Comparison of ENCODE assay signal across 22 cellular contexts in the genomic region with DNA sequence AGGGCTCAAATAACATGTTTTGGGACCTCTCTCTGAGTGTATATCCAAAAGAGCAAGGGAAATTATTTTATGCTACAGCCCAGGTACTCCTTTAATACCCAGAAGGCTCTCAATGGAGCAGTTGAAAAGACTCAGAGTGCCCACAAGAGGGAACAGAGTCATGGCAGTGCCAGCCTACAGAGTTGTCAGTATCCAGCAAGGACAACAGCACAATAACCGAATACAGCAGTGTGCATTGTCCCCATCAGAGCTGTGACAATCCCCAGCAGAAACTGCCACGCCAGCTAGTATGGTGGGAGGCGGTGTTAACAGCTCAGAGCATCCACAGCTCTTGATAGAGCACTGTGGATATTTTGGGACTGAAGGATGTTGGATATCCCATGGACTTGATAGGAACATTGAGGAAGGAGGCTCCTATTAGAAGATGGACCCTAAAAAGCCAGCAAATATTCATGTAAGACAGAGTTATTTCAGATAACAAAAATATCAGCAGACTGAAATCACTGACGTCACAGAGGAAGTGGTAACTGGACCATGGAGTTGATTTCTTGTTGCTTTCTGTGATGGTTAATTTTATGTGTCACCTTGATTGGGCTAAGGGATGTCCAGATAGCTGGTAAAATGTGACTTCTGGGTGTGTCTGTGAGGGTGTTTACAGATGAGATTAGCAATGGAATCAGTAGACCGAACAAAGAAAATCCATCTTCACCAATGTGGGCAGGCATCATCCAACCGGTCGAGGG. TPM values are rescaled to one million over a fixed set of nuclear protein-coding genes. Genes with fewer than 3 reads are reported as not detected.
DNase-seq lines count a peak whose midpoint lies in the region; ATAC-seq and TF ChIP-seq lines count a peak whose summit lies in the region.
"Had no signal": no experiment of that assay in that cellular context is flagged by ENCODE, and none has a peak within 500 bp of the region (broad histone marks: within the 10 kb centered on the region; RNA-seq: fewer than 3 reads in every experiment).

No MANE protein-coding gene starts in this region.

- H3K4me3 Mint-ChIP-seq in memory B cell = no peak overlapping the region
- no peak overlapping the region for H3K4me3 Mint-ChIP-seq in activated CD4-positive, alpha-beta memory T cell treated with anti-CD3 and anti-CD28 coated beads for 36 hours
- H3K4me3 Mint-ChIP-seq: CD4-positive, CD25-positive, alpha-beta regulatory T cell had no signal

- POLR2A ChIA-PET in Panc1 (lab: Charles Lee) = no interaction called here
- POLR2A ChIA-PET in activated CD4-positive, alpha-beta memory T cell treated with anti-CD3 and anti-CD28 coated beads for 36 hours (lab: Charles Lee) = no interaction called here

- H2BK5ac ChIP-seq in mesenchymal stem cell (ENCODE audit: low read depth, low read length, poor library complexity, severe bottlenecking) = no peak overlapping the region

- H3K4me1 Mint-ChIP-seq in memory B cell = peaks cover 7% of the 10 kb centered on the region
- no peaks in the 10 kb centered on the region for H3K4me1 Mint-ChIP-seq in activated CD4-positive, alpha-beta memory T cell treated with anti-CD3 and anti-CD28 coated beads for 36 hours (ENCODE audit: low read depth)

- CTCF ChIA-PET in Panc1 (lab: Charles Lee) = interaction anchor here (0.6 kb wide), 1 partner anchor 246 kb away, joined by 3 read pairs; no protein-coding TSS in a partner anchor
- CTCF ChIA-PET in activated CD4-positive, alpha-beta memory T cell treated with anti-CD3 and anti-CD28 coated beads for 36 hours (lab: Charles Lee) = interaction anchor here (1.2 kb wide), 1 partner anchor 335 kb away, joined by 4 read pairs; the partner anchor contains the start of gene APOA5

- BruUV-seq in Panc1 (replicated peaks; lab: Mats Ljungman, UMichigan) = no TSS peak

- no peak for TF ChIP-seq POLR2A in stomach (IDR thresholded peaks at IDR 0.05)

- intact Hi-C loops in Panc1 (cut with micrococcal nuclease; ENCODE audit: unreplicated experiment) = no loop called here
- intact Hi-C loops in dorsolateral prefrontal cortex (cut with DNase I) = no loop called here
- intact Hi-C loops in activated CD4-positive, alpha-beta memory T cell treated with anti-CD3 and anti-CD28 coated beads for 36 hours (cut with micrococcal nuclease) = no loop called here
- intact Hi-C loops in stomach (cut with DNase I; ENCODE audit: low total_unique reads) = no loop called here

- WGBS in mesenchymal stem cell = 87% methylated on average over 7 of the region's 7 CpGs
- 71 to 85% (median 82%) methylated on average over 7 of the region's 7 CpGs for WGBS in stomach, 5 donors

- peaks cover 1% of the 10 kb centered on the region for H3K27me3 Mint-ChIP-seq in memory B cell
- H3K27me3 Mint-ChIP-seq in activated CD4-positive, alpha-beta memory T cell treated with anti-CD3 and anti-CD28 coated beads for 36 hours = peaks cover 3% of the 10 kb centered on the region

- no peak overlapping the region for H2AK5ac ChIP-seq in mesenchymal stem cell (ENCODE audit: low read length, severe bottlenecking)

- no peak overlapping the region for H2AFZ ChIP-seq in mesenchymal stem cell (ENCODE audit: low read depth, low read length)
- H2AFZ ChIP-seq: GM23248, PC-9 had no signal

- H3K36me3 ChIP-seq in Panc1 (ENCODE audit: control insufficient read depth, insufficient read depth, low read length) (no peaks in the 10 kb centered on the region), mesenchymal stem cell (ENCODE audit: control insufficient read depth in 1 of 2, insufficient read depth in 2 of 2, low read depth in 1 of 2, low read length in 2 of 2) (no peaks in the 10 kb centered on the region), stomach (no peaks in the 10 kb centered on the region)
- H3K36me3 ChIP-seq: SJSA1 had no signal

- H2BK12ac ChIP-seq in mesenchymal stem cell (ENCODE audit: low read length in 2 of 2) = no peak overlapping the region

- no peaks in the 10 kb centered on the region for H3K79me1 ChIP-seq in mesenchymal stem cell (replicated peaks; ENCODE audit: low read length, poor library complexity, severe bottlenecking)

- ATAC-seq in Panc1 = peak; percentile 35; the same call in 1 of the 2 replicates
- peak; percentile 41 for ATAC-seq in memory B cell (ENCODE audit: low read depth)

- H3K27me3 ChIP-seq in Panc1 (ENCODE audit: control insufficient read depth, insufficient read depth, low read length) (peaks cover 2% of the 10 kb centered on the region; the same call in 1 of the 2 replicates), dorsolateral prefrontal cortex (no peaks in the 10 kb centered on the region), mesenchymal stem cell (ENCODE audit: control insufficient read depth in 1 of 2, insufficient read depth in 1 of 2, low read length in 2 of 2) (peaks cover 21% of the 10 kb centered on the region in 2 experiments), stomach (no peaks in the 10 kb centered on the region)
- H3K27me3 ChIP-seq: SJSA1 had no signal

- no peak overlapping the region for H3K4ac ChIP-seq in mesenchymal stem cell (ENCODE audit: low read depth in 1 of 2, low read length in 2 of 2)

- DNase-seq in Panc1 (ENCODE audit: low read depth, low spot score) = no peak
- DNase-seq in dorsolateral prefrontal cortex = peak in 9 of 10 donors; percentile 50 to 91 (median 80)
- DNase-seq in memory B cell (ENCODE audit: low spot score in 2 of 2) = no peak
- DNase-seq in substantia nigra (lab: John Stamatoyannopoulos, UW) = peak in 45 of 49 donors; percentile 11 to 93 (median 65)
- DNase-seq in activated CD4-positive, alpha-beta memory T cell treated with anti-CD3 and anti-CD28 coated beads for 36 hours = no peak
- no peak for DNase-seq in stimulated activated CD4-positive, alpha-beta T cell treated with anti-CD3 and anti-CD28 coated beads, Interleukin-4, amount 100 ng/mL, for 1 hour
- DNase-seq in mesenchymal stem cell = no peak
- no peak for DNase-seq in stomach
- DNase-seq: ACHN; AML-193; CD4-positive, CD25-positive, alpha-beta regulatory T cell; DMS53; GM23248; HCEC 1CT; KBM-7; NCI-H1048; NCI-H1436 treated with DMSO at 0.1 percent for 48 hours; NCI-H2029 treated with DMSO at 0.1 percent for 48 hours; NCI-H2171 treated with DMSO at 0.1 percent for 48 hours; NCI-H510A treated with DMSO at 0.1 percent for 48 hours; PC-9 had no signal

- no peak overlapping the region for H3K27ac Mint-ChIP-seq in memory B cell
- H3K27ac Mint-ChIP-seq in activated CD4-positive, alpha-beta memory T cell treated with anti-CD3 and anti-CD28 coated beads for 36 hours = no peak overlapping the region

- H4K8ac ChIP-seq in mesenchymal stem cell (ENCODE audit: low read length) = no peak overlapping the region

- no peak overlapping the region for H3K9ac ChIP-seq in mesenchymal stem cell (ENCODE audit: low read length)
- H3K9ac ChIP-seq: GM23248 had no signal

- no peak overlapping the region for H4K91ac ChIP-seq in mesenchymal stem cell (ENCODE audit: low read length)

- no peaks in the 10 kb centered on the region for H3K9me3 Mint-ChIP-seq in memory B cell
- no peaks in the 10 kb centered on the region for H3K9me3 Mint-ChIP-seq in activated CD4-positive, alpha-beta memory T cell treated with anti-CD3 and anti-CD28 coated beads for 36 hours

- H3K18ac ChIP-seq in mesenchymal stem cell (ENCODE audit: low read depth in 1 of 2, low read length in 2 of 2) = no peak overlapping the region

- no peaks in the 10 kb centered on the region for H3K36me3 Mint-ChIP-seq in memory B cell
- H3K36me3 Mint-ChIP-seq in activated CD4-positive, alpha-beta memory T cell treated with anti-CD3 and anti-CD28 coated beads for 36 hours = no peaks in the 10 kb centered on the region
- H3K36me3 Mint-ChIP-seq: CD4-positive, CD25-positive, alpha-beta regulatory T cell had no signal

- peak overlapping the region in 1 of 2 experiments; percentile 14 for H3K23ac ChIP-seq in mesenchymal stem cell (ENCODE audit: low read length in 2 of 2)

- H3K14ac ChIP-seq in mesenchymal stem cell (ENCODE audit: low read length in 2 of 2) = no peak overlapping the region

- no peaks in the 10 kb centered on the region for H3K4me1 ChIP-seq in Panc1 (ENCODE audit: control insufficient read depth, insufficient read depth, low read length)
- no peaks in the 10 kb centered on the region for H3K4me1 ChIP-seq in mesenchymal stem cell (ENCODE audit: control insufficient read depth, insufficient read depth, low read depth, low read length)
- H3K4me1 ChIP-seq in stomach = no peaks in the 10 kb centered on the region
- H3K4me1 ChIP-seq: SJSA1 had no signal

- no peak overlapping the region for H3K4me2 ChIP-seq in mesenchymal stem cell (ENCODE audit: low read length, poor library complexity, severe bottlenecking)
- H3K4me2 ChIP-seq: PC-9 had no signal

- no peak overlapping the region for H2BK120ac ChIP-seq in mesenchymal stem cell (ENCODE audit: low read depth, low read length)

- H3K4me3 ChIP-seq in Panc1 (ENCODE audit: low read depth in 2 of 2, low read length in 2 of 2) (no peak overlapping the region), dorsolateral prefrontal cortex (peak overlapping the region in 13 of 59 donors; percentile 0 to 46 (median 11)), mesenchymal stem cell (ENCODE audit: insufficient read depth in 1 of 2, low read depth in 1 of 2, low read length in 2 of 2) (no peak overlapping the region), stomach (no peak overlapping the region)
- H3K4me3 ChIP-seq: GM23248, PC-9, SJSA1 had no signal

- H3K27ac ChIP-seq in Panc1 (ENCODE audit: low read length) (no peak overlapping the region), dorsolateral prefrontal cortex (peak overlapping the region; percentile 82 to 100 (median 97)), substantia nigra (ENCODE audit: low read depth, low read length, poor library complexity, severe bottlenecking) (peak overlapping the region; percentile 98), mesenchymal stem cell (ENCODE audit: low read length, poor library complexity, severe bottlenecking) (no peak overlapping the region), stomach (no peak overlapping the region)
- H3K27ac ChIP-seq: GM23248, PC-9, SJSA1 had no signal

- no peak overlapping the region for H2BK15ac ChIP-seq in mesenchymal stem cell (ENCODE audit: low read depth, poor library complexity, severe bottlenecking)

- in situ Hi-C loops in Panc1 (cut with HindIII; ENCODE audit: low pct_unique_long_range_greater_than_20kb, low sequenced_read_pairs) = no loop called here

- TF ChIP-seq CTCF in Panc1 (IDR thresholded peaks at IDR 0.05) (no peak), dorsolateral prefrontal cortex (IDR thresholded peaks at IDR 0.05 in 54 of 56, conservative IDR thresholded peaks at IDR 0.05 in 2 of 56; ENCODE audit: low read depth in 1 of 56, partially characterized antibody in 56 of 56) (peak in 42 of 56 donors; percentile 11 to 67 (median 38)), stomach (IDR thresholded peaks at IDR 0.05) (no peak)

- H3K9me3 ChIP-seq in Panc1 (ENCODE audit: control insufficient read depth, insufficient read depth, low read depth, low read length) (no peaks in the 10 kb centered on the region), mesenchymal stem cell (ENCODE audit: control insufficient read depth, low read length) (no peaks in the 10 kb centered on the region), stomach (no peaks in the 10 kb centered on the region)
- H3K9me3 ChIP-seq: SJSA1 had no signal

- no peak for TF ChIP-seq EP300 in stomach (IDR thresholded peaks at IDR 0.05)

RNA-seq across cellular contexts. Expression of gene PAFAH1B2, which starts 17.7 kb away (rescaled TPM):
- total RNA-seq in Panc1 (2021; ENCODE audit: unreplicated experiment) (179 TPM), dorsolateral prefrontal cortex (100 to 1,000 TPM in 100 of 120 experiments, 10 to 100 TPM in 20; 78.7 to 162 (median 121) TPM), stomach (100 to 1,000 TPM in 1 of 5 donors, 10 to 100 TPM in 4; 31.9 to 174 (median 63.0) TPM)
- polyA plus RNA-seq in Panc1 (2012; ENCODE audit: insufficient read length) = 118 TPM
- 10 to 100 TPM; 61.3 to 61.5 TPM for total RNA-seq in activated CD4-positive, alpha-beta memory T cell treated with anti-CD3 and anti-CD28 coated beads for 36 hours
- polyA plus RNA-seq in mesenchymal stem cell (2013, experiment 1 of 2) = 44.5 TPM
- 45.9 TPM for polyA plus RNA-seq in mesenchymal stem cell (2013, experiment 2 of 2)
- 10 to 100 TPM; 14.9 to 30.7 (median 27.5) TPM for polyA plus RNA-seq in stomach

RNA-seq across cellular contexts. Expression of gene SIK3, which starts 28.2 kb away (rescaled TPM):
- total RNA-seq in Panc1 (2021; ENCODE audit: unreplicated experiment) (39.7 TPM), dorsolateral prefrontal cortex (100 to 1,000 TPM; 101 to 349 (median 174) TPM), stomach (10 to 100 TPM in 4 of 5 donors, 1 to 10 TPM in 1; 8.7 to 97.8 (median 44.3) TPM)
- 24.4 TPM for polyA plus RNA-seq in Panc1 (2012; ENCODE audit: insufficient read length)
- total RNA-seq in activated CD4-positive, alpha-beta memory T cell treated with anti-CD3 and anti-CD28 coated beads for 36 hours = 10 to 100 TPM; 26.1 to 26.2 TPM
- polyA plus RNA-seq in mesenchymal stem cell (2013, experiment 1 of 2) = 8.4 TPM
- 8.2 TPM for polyA plus RNA-seq in mesenchymal stem cell (2013, experiment 2 of 2)
- polyA plus RNA-seq in stomach = 1 to 10 TPM; 6.5 to 7.8 (median 7.0) TPM

RNA-seq across cellular contexts. Expression of gene SIDT2, which starts 52.1 kb away (rescaled TPM):
- 47.6 TPM for total RNA-seq in Panc1 (2021; ENCODE audit: unreplicated experiment)
- polyA plus RNA-seq in Panc1 (2012; ENCODE audit: insufficient read length) = 63.6 TPM
- 100 to 1,000 TPM in 5 of 120 experiments, 10 to 100 TPM in 115; 44.3 to 113 (median 69.8) TPM for total RNA-seq in dorsolateral prefrontal cortex
- 10 to 100 TPM; 21.5 to 26.0 TPM for total RNA-seq in activated CD4-positive, alpha-beta memory T cell treated with anti-CD3 and anti-CD28 coated beads for 36 hours
- 32.2 TPM for polyA plus RNA-seq in mesenchymal stem cell (2013, experiment 1 of 2)
- 32.8 TPM for polyA plus RNA-seq in mesenchymal stem cell (2013, experiment 2 of 2)
- total RNA-seq in stomach = 100 to 1,000 TPM in 3 of 5 donors, 10 to 100 TPM in 2; 15.1 to 310 (median 132) TPM
- polyA plus RNA-seq in stomach = 10 to 100 TPM; 16.9 to 39.4 (median 24.3) TPM

Comparison
In these comparisons a context has a peak if more than half of its experiments do, and no peak if none do; other contexts are left out.
1. DNase-seq: peak in dorsolateral prefrontal cortex (9 of 10) and substantia nigra (45 of 49); none in Panc1 (single experiment), memory B cell (0 of 2), activated CD4-positive, alpha-beta memory T cell treated with anti-CD3 and anti-CD28 coated beads for 36 hours (single experiment), stimulated activated CD4-positive, alpha-beta T cell treated with anti-CD3 and anti-CD28 coated beads, Interleukin-4, amount 100 ng/mL, for 1 hour (single experiment), mesenchymal stem cell (single experiment) and stomach (single experiment).
2. H3K27ac ChIP-seq: peak in dorsolateral prefrontal cortex (59 of 59) and substantia nigra (single experiment); none in Panc1 (single experiment), mesenchymal stem cell (single experiment) and stomach (0 of 5).
3. CTCF ChIP-seq: peak in dorsolateral prefrontal cortex (42 of 56); none in Panc1 (single experiment) and stomach (0 of 7).